Comparison of ENCODE assay signal across 11 cellular contexts in the genomic region with DNA sequence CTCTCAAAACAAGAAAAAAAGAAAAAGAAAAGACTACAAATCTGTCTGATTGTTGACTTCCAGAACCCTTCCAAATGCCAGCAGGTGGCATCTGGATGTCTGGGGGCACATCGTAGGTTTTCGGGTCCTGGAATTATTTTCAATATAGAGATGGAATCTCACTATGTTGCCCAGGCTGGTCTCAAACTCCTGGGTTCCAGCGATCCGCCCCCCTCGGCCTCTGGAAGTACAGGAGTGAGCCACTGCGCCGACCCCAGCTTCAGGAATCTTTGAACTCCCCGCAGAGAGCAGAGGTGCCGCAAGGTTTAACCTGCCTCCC. TPM values are rescaled to one million over a fixed set of nuclear protein-coding genes. Genes with fewer than 3 reads are reported as not detected.
A peak's percentile ranks its signal among the peaks of the same experiment; 100 is the strongest.
DNase-seq lines count a peak whose midpoint lies in the region; ATAC-seq and TF ChIP-seq lines count a peak whose summit lies in the region.
"Had no signal": no experiment of that assay in that cellular context is flagged by ENCODE, and none has a peak within 500 bp of the region (broad histone marks: within the 10 kb centered on the region; RNA-seq: fewer than 3 reads in every experiment).

No MANE protein-coding gene starts in this region.

- no peak for TF ChIP-seq POLR2A in Peyer's patch (IDR thresholded peaks at IDR 0.05)

- no peaks in the 10 kb centered on the region for H3K9me2 ChIP-seq in Karpas-422 (replicated peaks; ENCODE audit: insufficient read depth, low read length)

- WGBS in endodermal cell (ENCODE audit: insufficient coverage in 1 of 2, insufficient read length in 1 of 2), 2 experiments: 68 to 87% methylated on average over 5 to 9 of the region's 9 CpGs

- ATAC-seq in stimulated activated effector memory CD8-positive, alpha-beta T cell treated with anti-CD3 and anti-CD28 coated beads, Interleukin-12 subunit alpha, Interleukin-12 subunit beta, amount 100 ng/mL, for 72 hours: no peak

- no peaks in the 10 kb centered on the region for H4K20me1 ChIP-seq in Karpas-422 (ENCODE audit: insufficient read depth, low read depth, low read length)

- H3K27ac ChIP-seq in Peyer's patch (peak overlapping the region in 3 of 4 donors; percentile 83 to 98 (median 95)), endodermal cell (ENCODE audit: low read depth, low read length) (no peak overlapping the region), Karpas-422 (ENCODE audit: low read length) (no peak overlapping the region)

- peaks cover 1% of the 10 kb centered on the region for H3K36me3 Mint-ChIP-seq in T-helper 1 cell treated with Interleukin-12 subunit alpha and Interleukin-12 subunit beta and Interleukin-4 antibody, amounts not matched to agents 30 μg/mL and 1 μg/mL, for 36 hours (ENCODE audit: low read depth)
- no peaks in the 10 kb centered on the region for H3K36me3 Mint-ChIP-seq in endodermal cell (ENCODE audit: low read depth)
- no peaks in the 10 kb centered on the region for H3K36me3 Mint-ChIP-seq in stimulated activated effector memory CD8-positive, alpha-beta T cell treated with anti-CD3 and anti-CD28 coated beads, Interleukin-12 subunit alpha, Interleukin-12 subunit beta, amount 100 ng/mL, for 72 hours

- H3K9me3 ChIP-seq in Peyer's patch: no peaks in the 10 kb centered on the region
- no peaks in the 10 kb centered on the region for H3K9me3 ChIP-seq in endodermal cell (ENCODE audit: control insufficient read depth, low read length)
- H3K9me3 ChIP-seq in Karpas-422 (ENCODE audit: low read length): no peaks in the 10 kb centered on the region

- H3K27me3 ChIP-seq in Peyer's patch (no peaks in the 10 kb centered on the region), endodermal cell (ENCODE audit: control insufficient read depth, insufficient read depth, low read length, poor library complexity, severe bottlenecking) (peaks cover 23% of the 10 kb centered on the region), Karpas-422 (ENCODE audit: low read length) (no peaks in the 10 kb centered on the region)

- no peaks in the 10 kb centered on the region for H3K79me2 ChIP-seq in Karpas-422 (ENCODE audit: low read length)

- peak overlapping the region; percentile 55 for H3K27ac Mint-ChIP-seq in T-helper 1 cell treated with Interleukin-12 subunit alpha and Interleukin-12 subunit beta and Interleukin-4 antibody, amounts not matched to agents 30 μg/mL and 1 μg/mL, for 36 hours
- no peak overlapping the region for H3K27ac Mint-ChIP-seq in endodermal cell
- H3K27ac Mint-ChIP-seq in stimulated activated effector memory CD8-positive, alpha-beta T cell treated with anti-CD3 and anti-CD28 coated beads, Interleukin-12 subunit alpha, Interleukin-12 subunit beta, amount 100 ng/mL, for 72 hours: peak overlapping the region; percentile 58
- H3K27ac Mint-ChIP-seq: T-helper 2 cell treated with Interferon-gamma antibody and Interleukin-4, amounts not matched to agents 5 μg/mL and 100 μg/mL, for 36 hours had no signal

- H3K4me1 Mint-ChIP-seq in T-helper 1 cell treated with Interleukin-12 subunit alpha and Interleukin-12 subunit beta and Interleukin-4 antibody, amounts not matched to agents 30 μg/mL and 1 μg/mL, for 36 hours (ENCODE audit: low read depth): peaks cover 13% of the 10 kb centered on the region
- no peaks in the 10 kb centered on the region for H3K4me1 Mint-ChIP-seq in endodermal cell
- H3K4me1 Mint-ChIP-seq in stimulated activated effector memory CD8-positive, alpha-beta T cell treated with anti-CD3 and anti-CD28 coated beads, Interleukin-12 subunit alpha, Interleukin-12 subunit beta, amount 100 ng/mL, for 72 hours: peaks cover 25% of the 10 kb centered on the region

- H3K4me1 ChIP-seq in Peyer's patch (peaks cover 0 to 26% (median 2%) of the 10 kb centered on the region in 4 donors), endodermal cell (ENCODE audit: control insufficient read depth, insufficient read depth, low read length) (no peaks in the 10 kb centered on the region), Karpas-422 (ENCODE audit: low read length) (no peaks in the 10 kb centered on the region)

- H3K9me3 Mint-ChIP-seq in T-helper 1 cell treated with Interleukin-12 subunit alpha and Interleukin-12 subunit beta and Interleukin-4 antibody, amounts not matched to agents 30 μg/mL and 1 μg/mL, for 36 hours: no peaks in the 10 kb centered on the region
- H3K9me3 Mint-ChIP-seq in endodermal cell: no peaks in the 10 kb centered on the region
- no peaks in the 10 kb centered on the region for H3K9me3 Mint-ChIP-seq in stimulated activated effector memory CD8-positive, alpha-beta T cell treated with anti-CD3 and anti-CD28 coated beads, Interleukin-12 subunit alpha, Interleukin-12 subunit beta, amount 100 ng/mL, for 72 hours
- H3K9me3 Mint-ChIP-seq: T-helper 2 cell treated with Interferon-gamma antibody and Interleukin-4, amounts not matched to agents 5 μg/mL and 100 μg/mL, for 36 hours had no signal

- no peak for DNase-seq in T-helper 1 cell
- no peak for DNase-seq in Peyer's patch
- DNase-seq in endodermal cell: no peak
- DNase-seq in stimulated activated effector memory CD8-positive, alpha-beta T cell treated with anti-CD3 and anti-CD28 coated beads, Interleukin-12 subunit alpha, Interleukin-12 subunit beta, amount 100 ng/mL, for 72 hours (ENCODE audit: low spot score in 2 of 2): no peak
- no peak for DNase-seq in NCI-H345 treated with DMSO at 0.1 percent for 48 hours (lab: John Stamatoyannopoulos, UW; ENCODE audit: unreplicated experiment)
- DNase-seq in medulla oblongata (ENCODE audit: extremely low spot score): no peak
- no peak for DNase-seq in Karpas-422
- DNase-seq: amniotic stem cell had no signal

- H3K4me3 Mint-ChIP-seq in T-helper 1 cell treated with Interleukin-12 subunit alpha and Interleukin-12 subunit beta and Interleukin-4 antibody, amounts not matched to agents 30 μg/mL and 1 μg/mL, for 36 hours: peak overlapping the region; percentile 58
- peak overlapping the region; percentile 64 for H3K4me3 Mint-ChIP-seq in endodermal cell
- H3K4me3 Mint-ChIP-seq in stimulated activated effector memory CD8-positive, alpha-beta T cell treated with anti-CD3 and anti-CD28 coated beads, Interleukin-12 subunit alpha, Interleukin-12 subunit beta, amount 100 ng/mL, for 72 hours: peak overlapping the region; percentile 37
- H3K4me3 Mint-ChIP-seq: T-helper 2 cell treated with Interferon-gamma antibody and Interleukin-4, amounts not matched to agents 5 μg/mL and 100 μg/mL, for 36 hours had no signal

- H3K4me2 ChIP-seq in Karpas-422 (ENCODE audit: low read depth, low read length, poor library complexity, severe bottlenecking): no peak overlapping the region

- TF ChIP-seq CTCF in Peyer's patch (IDR thresholded peaks at IDR 0.05) (no peak), endodermal cell (conservative IDR thresholded peaks at IDR 0.05) (no peak)

- H3K4me3 ChIP-seq in Peyer's patch: peak overlapping the region in 3 of 4 donors; percentile 40 to 78 (median 54)
- no peak overlapping the region for H3K4me3 ChIP-seq in endodermal cell (ENCODE audit: low read length)
- no peak overlapping the region for H3K4me3 ChIP-seq in Karpas-422 (ENCODE audit: low read length)

- H3K36me3 ChIP-seq in Peyer's patch (no peaks in the 10 kb centered on the region), endodermal cell (ENCODE audit: control insufficient read depth, insufficient read depth, low read length) (no peaks in the 10 kb centered on the region), Karpas-422 (ENCODE audit: insufficient read depth, low read length) (no peaks in the 10 kb centered on the region)

- H3K27me3 Mint-ChIP-seq in T-helper 1 cell treated with Interleukin-12 subunit alpha and Interleukin-12 subunit beta and Interleukin-4 antibody, amounts not matched to agents 30 μg/mL and 1 μg/mL, for 36 hours (ENCODE audit: low read depth): peaks cover 14% of the 10 kb centered on the region
- H3K27me3 Mint-ChIP-seq in endodermal cell (ENCODE audit: insufficient read depth): peaks cover 29% of the 10 kb centered on the region

- H3K9ac ChIP-seq in endodermal cell (ENCODE audit: extremely low read depth, low read length, poor library complexity, severe bottlenecking) (no peak overlapping the region), Karpas-422 (ENCODE audit: low read length) (no peak overlapping the region)

- no peak overlapping the region for H2AFZ ChIP-seq in Karpas-422 (ENCODE audit: low read length)

RNA-seq across cellular contexts. Expression of gene B3GNT3, which starts 0.6 kb away (rescaled TPM):
- 100 to 1,000 TPM in 3 of 4 donors, 10 to 100 TPM in 1; 13.2 to 154 (median 127) TPM for total RNA-seq in Peyer's patch
- total RNA-seq in endodermal cell: 1 to 10 TPM in 1 of 2 donors, under 1 TPM in 1; 0.70 to 1.2 TPM
- polyA plus RNA-seq in endodermal cell (2013, experiment 1 of 2): 0.18 TPM
- polyA plus RNA-seq in endodermal cell (2013, experiment 2 of 2): not detected
- total RNA-seq in Karpas-422 (2014; rRNA removed; shearing (Covaris generic); ENCODE audit: low replicate concordance): not detected in 2 replicates

RNA-seq across cellular contexts. Expression of gene INSL3, which starts 26.9 kb away (rescaled TPM):
- total RNA-seq in Peyer's patch (not detected), endodermal cell (under 1 TPM in 1 of 2 donors, not detected in 1; 0.80 TPM)
- not detected for polyA plus RNA-seq in endodermal cell (2013, experiment 1 of 2)
- not detected for polyA plus RNA-seq in endodermal cell (2013, experiment 2 of 2)
- total RNA-seq in Karpas-422 (2014; rRNA removed; shearing (Covaris generic); ENCODE audit: low replicate concordance): not detected in 2 replicates
- total RNA-seq: NCI-H460 had no signal

RNA-seq across cellular contexts. Expression of gene FCHO1, which starts 43.1 kb away (rescaled TPM):
- total RNA-seq in Peyer's patch (10 to 100 TPM in 1 of 4 donors, 1 to 10 TPM in 3; 2.3 to 41.3 (median 5.3) TPM), endodermal cell (10 to 100 TPM in 1 of 2 donors, 1 to 10 TPM in 1; 8.5 to 10.2 TPM)
- 18.8 TPM for polyA plus RNA-seq in endodermal cell (2013, experiment 1 of 2)
- polyA plus RNA-seq in endodermal cell (2013, experiment 2 of 2): 15.9 TPM
- total RNA-seq in Karpas-422 (2014; rRNA removed; shearing (Covaris generic); ENCODE audit: low replicate concordance): 16.6 and 40.4 TPM in 2 replicates

RNA-seq across cellular contexts. Expression of gene JAK3, which starts 53.4 kb away (rescaled TPM):
- total RNA-seq in Peyer's patch (10 to 100 TPM in 1 of 4 donors, 1 to 10 TPM in 3; 4.0 to 32.2 (median 5.4) TPM), endodermal cell (1 to 10 TPM; 2.8 to 3.2 TPM)
- polyA plus RNA-seq in endodermal cell (2013, experiment 1 of 2): 2.7 TPM
- 3.0 TPM for polyA plus RNA-seq in endodermal cell (2013, experiment 2 of 2)
- total RNA-seq in Karpas-422 (2014; rRNA removed; shearing (Covaris generic); ENCODE audit: low replicate concordance): 5.7 and 9.5 TPM in 2 replicates

Comparison
In these comparisons a context has a peak if more than half of its experiments do, and no peak if none do; other contexts are left out.
1. H3K27ac ChIP-seq: peak in Peyer's patch (3 of 4); none in endodermal cell (single experiment) and Karpas-422 (single experiment).
2. H3K4me3 ChIP-seq: peak in Peyer's patch (3 of 4); none in endodermal cell (single experiment) and Karpas-422 (single experiment).
3. RNA of gene B3GNT3, which starts 0.6 kb away (total RNA-seq): 13.2 to 154 TPM in Peyer's patch; 0.70 to 1.2 TPM in endodermal cell and not detected in Karpas-422; every median in the first group is over 4 times any median in the second.
4. Peak in every context shown above with its lines, with median percentiles within 50 percentile points of each other: H3K4me3 Mint-ChIP-seq.